ENCODE assay signal across 1 cellular context in the genomic region with DNA sequence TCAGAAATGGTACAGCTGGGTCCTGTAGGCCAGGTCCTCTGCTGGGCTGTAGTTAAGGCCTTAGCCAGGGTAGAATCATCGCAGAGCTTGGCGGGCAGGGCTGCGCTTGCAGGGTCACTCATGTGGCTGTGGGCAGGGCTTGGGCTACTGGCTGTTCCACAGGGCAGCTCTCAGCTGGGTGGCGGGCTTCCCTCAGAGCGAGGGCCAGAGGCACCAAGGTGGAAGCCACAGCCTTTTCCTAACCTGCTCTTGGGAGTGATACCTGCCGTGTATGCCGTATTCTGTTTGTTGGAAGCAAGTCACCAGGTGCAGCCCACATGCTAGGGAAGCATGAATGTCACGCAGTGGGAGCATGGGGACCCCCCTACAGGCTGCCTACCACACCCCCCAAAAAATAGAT.
TF ChIP-seq lines count a peak whose summit lies in the region.

No MANE protein-coding gene starts in this region.

TF ChIP-seq in HepG2, 621 proteins besides CTCF, POLR2A, EP300 and RAD21 (continued from another document):
- TF ChIP-seq, protein P1, sequence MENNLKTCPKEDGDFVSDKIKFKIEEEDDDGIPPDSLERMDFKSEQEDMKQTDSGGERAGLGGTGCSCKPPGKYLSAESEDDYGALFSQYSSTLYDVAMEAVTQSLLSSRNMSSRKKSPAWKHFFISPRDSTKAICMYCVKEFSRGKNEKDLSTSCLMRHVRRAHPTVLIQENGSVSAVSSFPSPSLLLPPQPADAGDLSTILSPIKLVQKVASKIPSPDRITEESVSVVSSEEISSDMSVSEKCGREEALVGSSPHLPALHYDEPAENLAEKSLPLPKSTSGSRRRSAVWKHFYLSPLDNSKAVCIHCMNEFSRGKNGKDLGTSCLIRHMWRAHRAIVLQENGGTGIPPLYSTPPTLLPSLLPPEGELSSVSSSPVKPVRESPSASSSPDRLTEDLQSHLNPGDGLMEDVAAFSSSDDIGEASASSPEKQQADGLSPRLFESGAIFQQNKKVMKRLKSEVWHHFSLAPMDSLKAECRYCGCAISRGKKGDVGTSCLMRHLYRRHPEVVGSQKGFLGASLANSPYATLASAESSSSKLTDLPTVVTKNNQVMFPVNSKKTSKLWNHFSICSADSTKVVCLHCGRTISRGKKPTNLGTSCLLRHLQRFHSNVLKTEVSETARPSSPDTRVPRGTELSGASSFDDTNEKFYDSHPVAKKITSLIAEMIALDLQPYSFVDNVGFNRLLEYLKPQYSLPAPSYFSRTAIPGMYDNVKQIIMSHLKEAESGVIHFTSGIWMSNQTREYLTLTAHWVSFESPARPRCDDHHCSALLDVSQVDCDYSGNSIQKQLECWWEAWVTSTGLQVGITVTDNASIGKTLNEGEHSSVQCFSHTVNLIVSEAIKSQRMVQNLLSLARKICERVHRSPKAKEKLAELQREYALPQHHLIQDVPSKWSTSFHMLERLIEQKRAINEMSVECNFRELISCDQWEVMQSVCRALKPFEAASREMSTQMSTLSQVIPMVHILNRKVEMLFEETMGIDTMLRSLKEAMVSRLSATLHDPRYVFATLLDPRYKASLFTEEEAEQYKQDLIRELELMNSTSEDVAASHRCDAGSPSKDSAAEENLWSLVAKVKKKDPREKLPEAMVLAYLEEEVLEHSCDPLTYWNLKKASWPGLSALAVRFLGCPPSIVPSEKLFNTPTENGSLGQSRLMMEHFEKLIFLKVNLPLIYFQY (CRISPR knock-in tag; IDR thresholded peaks at IDR 0.05; ENCODE audit: borderline replicate concordance) = no peak
- TF ChIP-seq, protein P2, sequence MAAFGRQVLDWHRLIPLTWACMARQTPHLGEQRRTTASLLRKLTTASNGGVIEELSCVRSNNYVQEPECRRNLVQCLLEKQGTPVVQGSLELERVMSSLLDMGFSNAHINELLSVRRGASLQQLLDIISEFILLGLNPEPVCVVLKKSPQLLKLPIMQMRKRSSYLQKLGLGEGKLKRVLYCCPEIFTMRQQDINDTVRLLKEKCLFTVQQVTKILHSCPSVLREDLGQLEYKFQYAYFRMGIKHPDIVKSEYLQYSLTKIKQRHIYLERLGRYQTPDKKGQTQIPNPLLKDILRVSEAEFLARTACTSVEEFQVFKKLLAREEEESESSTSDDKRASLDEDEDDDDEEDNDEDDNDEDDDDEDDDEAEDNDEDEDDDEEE (CRISPR knock-in tag; IDR thresholded peaks at IDR 0.05) = no peak
- TF ChIP-seq U2AF2 (IDR thresholded peaks at IDR 0.05; ENCODE audit: low read depth, low read length) (no peak), ZNF232 (CRISPR knock-in tag; IDR thresholded peaks at IDR 0.05; ENCODE audit: borderline replicate concordance) (no peak), CBX5 (CRISPR knock-in tag; IDR thresholded peaks at IDR 0.05; ENCODE audit: borderline replicate concordance) (no peak), NFKB2 (CRISPR knock-in tag; IDR thresholded peaks at IDR 0.05; ENCODE audit: borderline replicate concordance) (no peak), HOXD1 (CRISPR knock-in tag; IDR thresholded peaks at IDR 0.05) (no peak), KDM5A (IDR thresholded peaks at IDR 0.05; ENCODE audit: borderline replicate concordance, low read length) (no peak)
- TF ChIP-seq, protein P3, sequence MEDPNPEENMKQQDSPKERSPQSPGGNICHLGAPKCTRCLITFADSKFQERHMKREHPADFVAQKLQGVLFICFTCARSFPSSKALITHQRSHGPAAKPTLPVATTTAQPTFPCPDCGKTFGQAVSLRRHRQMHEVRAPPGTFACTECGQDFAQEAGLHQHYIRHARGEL (CRISPR knock-in tag; IDR thresholded peaks at IDR 0.05) = no peak
- TF ChIP-seq, protein P4, sequence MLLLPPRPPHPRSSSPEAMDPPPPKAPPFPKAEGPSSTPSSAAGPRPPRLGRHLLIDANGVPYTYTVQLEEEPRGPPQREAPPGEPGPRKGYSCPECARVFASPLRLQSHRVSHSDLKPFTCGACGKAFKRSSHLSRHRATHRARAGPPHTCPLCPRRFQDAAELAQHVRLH (CRISPR knock-in tag; IDR thresholded peaks at IDR 0.05; ENCODE audit: borderline replicate concordance, low read depth) = no peak
